23 cellular contexts compared by ENCODE assay signal in genomic region chrX:23765868-23766267, GRCh38.
"Had no signal": no experiment of that assay in that cellular context is flagged by ENCODE, and none has a peak within 500 bp of the region (broad histone marks: within the 10 kb centered on the region; RNA-seq: fewer than 3 reads in every experiment).

No MANE protein-coding gene starts in this region.

- H3K4me2 ChIP-seq: hepatocyte, neural progenitor cell had no signal

- H3K36me3 ChIP-seq: breast epithelium, gastroesophageal sphincter, neural progenitor cell, spleen, tibial nerve had no signal

- H3K79me2 ChIP-seq: hepatocyte, parathyroid adenoma had no signal

- H3K4me1 ChIP-seq: breast epithelium, gastroesophageal sphincter, neural progenitor cell, parathyroid adenoma, spleen, tibial nerve had no signal

- H2AFZ ChIP-seq: hepatocyte, neural progenitor cell, parathyroid adenoma had no signal

- ATAC-seq: gastroesophageal sphincter, left ventricle myocardium superior had no signal

- H3K9me3 ChIP-seq: gastroesophageal sphincter, tibial nerve had no signal

- H3K4me3 ChIP-seq: breast epithelium, gastroesophageal sphincter, hepatocyte, neural progenitor cell, tibial nerve had no signal

- H3K27ac ChIP-seq: epithelial cell of prostate, gastroesophageal sphincter, hepatocyte, neural progenitor cell, parathyroid adenoma, tibial nerve had no signal

- FAIRE-seq: endometrium had no signal

- H3K9ac ChIP-seq: neural progenitor cell, parathyroid adenoma had no signal

- DNase-seq: activated CD4-positive, alpha-beta memory T cell treated with anti-CD3 and anti-CD28 coated beads, Interleukin-2, amount 10 ng/mL, durations not matched to agents 7 days and 5 days; activated CD4-positive, CD25-positive, alpha-beta regulatory T cell treated with anti-CD3 and anti-CD28 coated beads, Interleukin-2, amount 50 U/mL, for 72 hours; activated CD8-positive, alpha-beta memory T cell treated with anti-CD3 and anti-CD28 coated beads, Interleukin-2, amount 50 U/mL, for 48 hours; activated naive CD8-positive, alpha-beta T cell treated with anti-CD3 and anti-CD28 coated beads, Interleukin-2, amount 50 U/mL, for 24 hours; activated T-cell treated with anti-CD3 and anti-CD28 coated beads, Interleukin-2, amount 50 U/mL, for 24 hours; amygdala; effector CD8-positive, alpha-beta T cell; islet precursor cell; left ventricle myocardium superior; naive B cell; occipital lobe; right cardiac atrium; stimulated activated naive CD4-positive, alpha-beta T cell treated with Interleukin-2 at 50 U/mL for 16 hours; T-helper 9 cell had no signal

- H3K27me3 ChIP-seq: gastroesophageal sphincter, hepatocyte, neural progenitor cell, spleen, tibial nerve had no signal
